Comparison of ENCODE assay signal across 8 cellular contexts in the genomic region with DNA sequence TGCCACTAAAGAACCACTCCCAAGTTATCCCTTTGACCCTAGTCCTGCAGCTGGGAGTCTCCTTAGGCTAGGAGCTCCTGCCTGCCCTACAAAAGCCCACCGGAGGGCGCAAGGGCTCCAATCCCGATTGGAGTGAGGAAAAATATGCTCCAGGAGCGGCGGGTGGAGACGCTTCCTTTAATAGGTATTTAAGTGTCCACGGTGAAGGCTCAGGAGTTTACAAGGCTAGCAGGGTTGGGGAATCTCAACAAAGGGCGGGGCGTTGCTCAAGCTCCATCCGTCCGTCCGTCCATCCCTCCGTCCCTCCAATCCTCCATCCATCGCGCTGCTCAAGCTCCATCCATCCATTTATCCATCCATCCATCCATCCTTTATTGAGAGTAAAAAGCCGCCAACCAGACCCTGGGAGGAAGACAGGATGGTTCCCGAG. TPM values are rescaled to one million over a fixed set of nuclear protein-coding genes. Genes with fewer than 3 reads are reported as not detected.
DNase-seq lines count a peak whose midpoint lies in the region; ATAC-seq and TF ChIP-seq lines count a peak whose summit lies in the region.

No MANE protein-coding gene starts in this region.

- no peak overlapping the region for H2BK120ac ChIP-seq in H9 (ENCODE audit: low read depth, low read length, poor library complexity, severe bottlenecking)

- H2AFZ ChIP-seq in H9 (ENCODE audit: low read length), result no peak overlapping the region

- 0 out of 2 replicates have a peak, but pooled peaks cover 3% of the 10 kb centered on the region for H3K4me1 ChIP-seq in ES-I3 (ENCODE audit: insufficient read depth, low read length)
- H3K4me1 ChIP-seq in H9 (ENCODE audit: insufficient read depth, low read length), result no peaks in the 10 kb centered on the region
- peaks cover 8 to 32% (median 13%) of the 10 kb centered on the region in 3 donors for H3K4me1 ChIP-seq in esophagus squamous epithelium
- peaks cover 16% of the 10 kb centered on the region for H3K4me1 ChIP-seq in mucosa of stomach (ENCODE audit: control insufficient read depth, insufficient read depth, low read length)
- H3K4me1 ChIP-seq in upper lobe of left lung, result peaks cover 13 to 38% (median 22%) of the 10 kb centered on the region in 4 donors

- no peaks in the 10 kb centered on the region for H3K27me3 ChIP-seq in H9 (ENCODE audit: insufficient read depth, low read length)
- H3K27me3 ChIP-seq in esophagus squamous epithelium, result no peaks in the 10 kb centered on the region
- H3K27me3 ChIP-seq in mucosa of stomach (ENCODE audit: control insufficient read depth, insufficient read depth, low read length), result no peaks in the 10 kb centered on the region
- no peaks in the 10 kb centered on the region for H3K27me3 ChIP-seq in upper lobe of left lung

- H2BK12ac ChIP-seq in H9 (ENCODE audit: insufficient read length, low read depth, low read length), result no peak overlapping the region

- H3K4me3 ChIP-seq in esophagus squamous epithelium (peak overlapping the region; percentile 75 to 85 (median 80)), mucosa of stomach (ENCODE audit: low read length) (peak overlapping the region; percentile 77), upper lobe of left lung (peak overlapping the region; percentile 69 to 98 (median 88))

- H3K27me3 Mint-ChIP-seq in H9 (ENCODE audit: low read depth), result no peaks in the 10 kb centered on the region; the same call in 1 of the 2 replicates
- no peaks in the 10 kb centered on the region for H3K27me3 Mint-ChIP-seq in activated CD4-positive, alpha-beta memory T cell treated with anti-CD3 and anti-CD28 coated beads, Interleukin-2, amount 10 ng/mL, durations not matched to agents 7 days and 5 days

- H3K18ac ChIP-seq in H9 (ENCODE audit: insufficient read length, low read depth, low read length), result peak overlapping the region; percentile 66

- ATAC-seq in upper lobe of left lung (ENCODE audit: low FRiP score in 2 of 2) (peak; percentile 25 to 64), GM21619 (IDR thresholded peaks at IDR 0.05; ENCODE audit: unreplicated experiment) (no peak)

- peaks cover 6 to 9% of the 10 kb centered on the region in 2 experiments for H3K4me1 Mint-ChIP-seq in H9
- peaks cover 40% of the 10 kb centered on the region for H3K4me1 Mint-ChIP-seq in activated CD4-positive, alpha-beta memory T cell treated with anti-CD3 and anti-CD28 coated beads, Interleukin-2, amount 10 ng/mL, durations not matched to agents 7 days and 5 days

- WGBS in H9 (ENCODE audit: extremely low coverage, insufficient read length, low lambda C conversion rate), result no CpG with 5 or more reads among the region's 17 CpGs
- 0% methylated on average over 15 to 16 of the region's 17 CpGs for WGBS in esophagus squamous epithelium, 2 donors
- 0 to 1% methylated on average over 17 of the region's 17 CpGs for WGBS in upper lobe of left lung, 2 donors

- H3K36me3 Mint-ChIP-seq in H9 (ENCODE audit: insufficient read depth in 1 of 3, low read depth in 3 of 3), result peaks cover 3 to 7% (median 6%) of the 10 kb centered on the region in 3 experiments; a peak in 6 of 7 replicates
- H3K36me3 Mint-ChIP-seq in activated CD4-positive, alpha-beta memory T cell treated with anti-CD3 and anti-CD28 coated beads, Interleukin-2, amount 10 ng/mL, durations not matched to agents 7 days and 5 days (ENCODE audit: low read depth), result peaks cover 10% of the 10 kb centered on the region

- H3K14ac ChIP-seq in H9 (ENCODE audit: insufficient read depth, low read length), result peak overlapping the region; percentile 82; the same call in 1 of the 2 replicates

- H3K23ac ChIP-seq in H9 (ENCODE audit: insufficient read length, low read depth, low read length), result no peak overlapping the region

- no peak overlapping the region for H4K91ac ChIP-seq in H9 (ENCODE audit: insufficient read length, low read depth, low read length)

- no peak overlapping the region for H4K8ac ChIP-seq in H9 (replicated peaks; ENCODE audit: insufficient read length, low read depth, low read length)

- H2AK5ac ChIP-seq in H9 (ENCODE audit: insufficient read length, low read length), result no peak overlapping the region

- DNase-seq in H9, result peak; percentile 70
- DNase-seq in NCI-H1930 (lab: John Stamatoyannopoulos, UW), result peak; percentile 62 to 67
- peak; percentile 40 for DNase-seq in activated CD4-positive, alpha-beta memory T cell treated with anti-CD3 and anti-CD28 coated beads, Interleukin-2, amount 10 ng/mL, durations not matched to agents 7 days and 5 days
- DNase-seq in esophagus squamous epithelium (lab: John Stamatoyannopoulos, UW), result no peak
- peak in 1 of 2 donors; percentile 64 for DNase-seq in upper lobe of left lung

- H4K20me1 ChIP-seq in H9 (ENCODE audit: control insufficient read depth, insufficient read depth, insufficient read length), result no peaks in the 10 kb centered on the region

- H3K27ac Mint-ChIP-seq in H9, result peak overlapping the region; percentile 96 to 99 (median 99)
- H3K27ac Mint-ChIP-seq in activated CD4-positive, alpha-beta memory T cell treated with anti-CD3 and anti-CD28 coated beads, Interleukin-2, amount 10 ng/mL, durations not matched to agents 7 days and 5 days, result peak overlapping the region; percentile 78

- H2BK15ac ChIP-seq in H9 (ENCODE audit: low read depth, low read length), result no peak overlapping the region

- H3K23me2 ChIP-seq in H9 (ENCODE audit: insufficient read length, low read depth, low read length, poor library complexity, severe bottlenecking), result peaks cover 5% of the 10 kb centered on the region

- TF ChIP-seq EP300 in upper lobe of left lung (IDR thresholded peaks at IDR 0.05), result no peak

- TF ChIP-seq CTCF in H9 (conservative IDR thresholded peaks at IDR 0.05) (peak; percentile 75), esophagus squamous epithelium (IDR thresholded peaks at IDR 0.05) (peak in 5 of 6 experiments; percentile 18 to 54 (median 44)), upper lobe of left lung (IDR thresholded peaks at IDR 0.05) (peak; percentile 25 to 54 (median 48))

- H3K79me1 ChIP-seq in H9 (ENCODE audit: insufficient read depth, low read depth, low read length, poor library complexity, severe bottlenecking), result no peaks in the 10 kb centered on the region

- TF ChIP-seq POLR2A in esophagus squamous epithelium (IDR thresholded peaks at IDR 0.05), result no peak
- no peak for TF ChIP-seq POLR2A in upper lobe of left lung (IDR thresholded peaks at IDR 0.05)

- no peak overlapping the region for H3T11ph ChIP-seq in H9 (ENCODE audit: low read length)

- no peak overlapping the region for H3K56ac ChIP-seq in H9 (ENCODE audit: insufficient read length, low read depth, low read length)

- CTCF ChIA-PET in activated CD4-positive, alpha-beta memory T cell treated with anti-CD3 and anti-CD28 coated beads, Interleukin-2, amount 10 ng/mL, durations not matched to agents 7 days and 5 days (lab: Charles Lee), result interaction anchor here (0.9 to 1.9 kb wide), 7 partner anchors 11 to 152 kb away, joined by 3 to 15 read pairs (median 4); a partner anchor contains a TSS

- H3K36me3 ChIP-seq in ES-I3 (ENCODE audit: insufficient read depth, low read length) (no peaks in the 10 kb centered on the region), esophagus squamous epithelium (peaks cover 3 to 15% (median 11%) of the 10 kb centered on the region in 3 donors), mucosa of stomach (ENCODE audit: control insufficient read depth, insufficient read depth, low read length) (no peaks in the 10 kb centered on the region), upper lobe of left lung (peaks cover 2 to 14% (median 10%) of the 10 kb centered on the region in 4 donors)

- intact Hi-C loops in esophagus squamous epithelium (cut with DNase I), result no loop called here

- no peak overlapping the region for H2BK5ac ChIP-seq in H9 (ENCODE audit: insufficient read length, low read length)

- no peaks in the 10 kb centered on the region for H3K9me3 Mint-ChIP-seq in H9
- H3K9me3 Mint-ChIP-seq in activated CD4-positive, alpha-beta memory T cell treated with anti-CD3 and anti-CD28 coated beads, Interleukin-2, amount 10 ng/mL, durations not matched to agents 7 days and 5 days, result no peaks in the 10 kb centered on the region

- no peak overlapping the region for H3K4ac ChIP-seq in H9 (ENCODE audit: low read depth, low read length)

- peak overlapping the region; percentile 92 for H3K4me2 ChIP-seq in H9 (ENCODE audit: insufficient read depth, insufficient read length, low read length)

- H3K79me2 ChIP-seq in H9 (ENCODE audit: insufficient read depth, low read length), result no peaks in the 10 kb centered on the region

- H3K9me3 ChIP-seq in ES-I3 (ENCODE audit: control insufficient read depth, insufficient read depth, low read length) (no peaks in the 10 kb centered on the region), H9 (ENCODE audit: control insufficient read depth, low read depth, low read length) (no peaks in the 10 kb centered on the region), esophagus squamous epithelium (no peaks in the 10 kb centered on the region), mucosa of stomach (ENCODE audit: control insufficient read depth, low read length) (no peaks in the 10 kb centered on the region), upper lobe of left lung (no peaks in the 10 kb centered on the region)

- H3K4me3 Mint-ChIP-seq in H9, result peak overlapping the region; percentile 89 to 94
- H3K4me3 Mint-ChIP-seq in activated CD4-positive, alpha-beta memory T cell treated with anti-CD3 and anti-CD28 coated beads, Interleukin-2, amount 10 ng/mL, durations not matched to agents 7 days and 5 days, result peak overlapping the region; percentile 80

- H4K5ac ChIP-seq in H9 (ENCODE audit: insufficient read length, low read depth, low read length), result no peak overlapping the region

- peak overlapping the region; percentile 31 for H3K27ac ChIP-seq in H9 (ENCODE audit: insufficient read length, low read depth, low read length)
- H3K27ac ChIP-seq in esophagus squamous epithelium, result peak overlapping the region; percentile 58 to 82 (median 75)
- peak overlapping the region; percentile 77 to 85 (median 80) for H3K27ac ChIP-seq in upper lobe of left lung

- H3K9ac ChIP-seq in ES-I3 (ENCODE audit: low read depth, low read length), result peak overlapping the region; percentile 95
- H3K9ac ChIP-seq in H9 (ENCODE audit: extremely low read depth, insufficient read length, low read length), result peak overlapping the region; percentile 71
- H3K9ac ChIP-seq in mucosa of stomach (ENCODE audit: low read length), result peak overlapping the region; percentile 88

- no peak overlapping the region for H2BK20ac ChIP-seq in H9 (ENCODE audit: low read depth, low read length, poor library complexity, severe bottlenecking)

- POLR2A ChIA-PET in activated CD4-positive, alpha-beta memory T cell treated with anti-CD3 and anti-CD28 coated beads, Interleukin-2, amount 10 ng/mL, durations not matched to agents 7 days and 5 days (lab: Charles Lee), result interaction anchor here (0.6 to 5.5 kb wide), 17 partner anchors 10 to 1391 kb away, joined by 3 to 83 read pairs (median 4); a partner anchor contains a TSS

RNA-seq across cellular contexts. Expression of a gene that starts 0.6 kb away (rescaled TPM):
- total RNA-seq in H9 (2021) (38.6 and 40.2 TPM in 2 replicates), esophagus squamous epithelium (10 to 100 TPM; 15.3 to 26.3 (median 18.5) TPM), upper lobe of left lung (10 to 100 TPM; 23.4 to 84.7 (median 68.7) TPM)
- total RNA-seq in activated CD4-positive, alpha-beta memory T cell treated with anti-CD3 and anti-CD28 coated beads, Interleukin-2, amount 10 ng/mL, durations not matched to agents 7 days and 5 days, result 10 to 100 TPM; 20.6 to 24.7 TPM

RNA-seq across cellular contexts. Expression of a gene that starts 10.8 kb away (rescaled TPM):
- total RNA-seq in H9 (2021), result 3.7 and 4.3 TPM in 2 replicates
- 100 to 1,000 TPM; 333 to 341 TPM for total RNA-seq in activated CD4-positive, alpha-beta memory T cell treated with anti-CD3 and anti-CD28 coated beads, Interleukin-2, amount 10 ng/mL, durations not matched to agents 7 days and 5 days
- total RNA-seq in esophagus squamous epithelium, result 1 to 10 TPM in 3 of 4 donors, under 1 TPM in 1; 0.76 to 7.4 (median 2.5) TPM
- total RNA-seq in upper lobe of left lung, result 10 to 100 TPM in 4 of 6 donors, 1 to 10 TPM in 2; 3.5 to 70.2 (median 17.5) TPM

RNA-seq across cellular contexts. Expression of a gene that starts 23.3 kb away (rescaled TPM):
- 68.8 and 73.8 TPM in 2 replicates for total RNA-seq in H9 (2021)
- total RNA-seq in activated CD4-positive, alpha-beta memory T cell treated with anti-CD3 and anti-CD28 coated beads, Interleukin-2, amount 10 ng/mL, durations not matched to agents 7 days and 5 days, result 10 to 100 TPM; 96.7 TPM
- 10 to 100 TPM; 17.4 to 36.6 (median 24.2) TPM for total RNA-seq in esophagus squamous epithelium
- total RNA-seq in upper lobe of left lung, result 10 to 100 TPM; 24.6 to 62.9 (median 34.9) TPM

RNA-seq across cellular contexts. Expression of a gene that starts 42.3 kb away (rescaled TPM):
- total RNA-seq in H9 (2021) (0.50 and 1.4 TPM in 2 replicates), esophagus squamous epithelium (under 1 TPM in 2 of 4 donors, not detected in 2; 0.19 to 0.42 TPM), upper lobe of left lung (1 to 10 TPM in 2 of 6 donors, under 1 TPM in 3, not detected in 1; 0.46 to 1.4 (median 0.89) TPM)
- total RNA-seq in activated CD4-positive, alpha-beta memory T cell treated with anti-CD3 and anti-CD28 coated beads, Interleukin-2, amount 10 ng/mL, durations not matched to agents 7 days and 5 days, result not detected

RNA-seq across cellular contexts. Expression of a gene that starts 49.0 kb away (rescaled TPM):
- total RNA-seq in H9 (2021), result 14.4 and 17.5 TPM in 2 replicates
- total RNA-seq in activated CD4-positive, alpha-beta memory T cell treated with anti-CD3 and anti-CD28 coated beads, Interleukin-2, amount 10 ng/mL, durations not matched to agents 7 days and 5 days, result 10 to 100 TPM; 15.7 to 16.5 TPM
- total RNA-seq in esophagus squamous epithelium, result 10 to 100 TPM; 28.7 to 47.2 (median 37.2) TPM
- 100 to 1,000 TPM in 1 of 6 donors, 10 to 100 TPM in 5; 25.6 to 115 (median 33.0) TPM for total RNA-seq in upper lobe of left lung

Comparison
In these comparisons a context has a peak if more than half of its experiments do, and no peak if none do; other contexts are left out.
1. RNA of a gene that starts 10.8 kb away (total RNA-seq): 333 to 341 TPM in activated CD4-positive, alpha-beta memory T cell treated with anti-CD3 and anti-CD28 coated beads, Interleukin-2, amount 10 ng/mL, durations not matched to agents 7 days and 5 days; 3.5 to 70.2 TPM in upper lobe of left lung, 3.7 to 4.3 TPM in H9 and 0.76 to 7.4 TPM in esophagus squamous epithelium; every median in the first group is over 4 times any median in the second.
2. Peak in every context shown above with its lines, with median percentiles within 50 percentile points of each other: H3K9ac ChIP-seq, H3K27ac ChIP-seq, CTCF ChIP-seq and H3K4me3 ChIP-seq.